ENCODE assay signal across 33 cellular contexts in the genomic region with DNA sequence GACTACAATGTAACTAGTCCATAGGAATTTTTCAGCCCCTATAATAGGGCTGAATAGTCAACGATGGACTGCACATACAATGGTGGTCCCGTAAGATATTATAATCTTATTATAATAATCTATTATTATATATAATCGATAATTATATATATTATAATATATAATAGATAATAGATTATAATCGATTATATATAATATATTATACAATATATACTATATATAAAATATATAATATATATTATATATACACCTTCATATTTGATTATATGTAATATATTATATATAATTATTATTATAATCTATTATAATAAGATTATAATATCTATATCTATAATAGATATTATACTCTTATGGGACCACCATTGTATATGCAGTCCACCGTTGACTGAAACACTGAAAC.
"Had no signal": no experiment of that assay in that cellular context is flagged by ENCODE, and none has a peak within 500 bp of the region (broad histone marks: within the 10 kb centered on the region; RNA-seq: fewer than 3 reads in every experiment).

No MANE protein-coding gene starts in this region.

- H3K27ac ChIP-seq: ascending aorta, breast epithelium, cardiac muscle cell, coronary artery, dorsolateral prefrontal cortex, gastrocnemius medialis had no signal

- H3K4me3 ChIP-seq: ascending aorta, breast epithelium, cardiac muscle cell, coronary artery, dorsolateral prefrontal cortex, gastrocnemius medialis had no signal

- H3K27me3 ChIP-seq: ascending aorta, breast epithelium, cardiac muscle cell, dorsolateral prefrontal cortex, gastrocnemius medialis had no signal

- H3K4me3 Mint-ChIP-seq: activated CD4-positive, alpha-beta memory T cell treated with anti-CD3 and anti-CD28 coated beads, Interleukin-2, amount 10 ng/mL, durations not matched to agents 7 days and 5 days; activated CD4-positive, alpha-beta T cell treated with anti-CD3 and anti-CD28 coated beads, Interleukin-2, amount 10 ng/mL, durations not matched to agents 7 days and 5 days; activated naive CD4-positive, alpha-beta T cell treated with anti-CD3 and anti-CD28 coated beads, Interleukin-2, amount 10 ng/mL, durations not matched to agents 7 days and 5 days; activated naive CD8-positive, alpha-beta T cell treated with anti-CD3 and anti-CD28 coated beads, Interleukin-2, amount 10 ng/mL, durations not matched to agents 7 days and 5 days; activated T-cell treated with anti-CD3 and anti-CD28 coated beads, Interleukin-2, amount 50 U/mL, for 24 hours; activated T-cell treated with anti-CD3 and anti-CD28 coated beads, Interleukin-2, amount 50 U/mL, for 72 hours; brain; dendritic cell treated with granulocyte-macrophage colony-stimulating factor and Interleukin-4, amounts not matched to agents 40 ng/mL and 50 ng/mL, for 4 days; endodermal cell; T-cell; T-helper 1 cell treated with Interleukin-12 subunit alpha and Interleukin-12 subunit beta and Interleukin-4 antibody, amounts not matched to agents 30 μg/mL and 1 μg/mL, for 36 hours; T-helper 2 cell treated with Interferon-gamma antibody and Interleukin-4, amounts not matched to agents 5 μg/mL and 100 μg/mL, for 36 hours had no signal

- H3K27ac Mint-ChIP-seq: activated CD4-positive, alpha-beta memory T cell treated with anti-CD3 and anti-CD28 coated beads, Interleukin-2, amount 10 ng/mL, durations not matched to agents 7 days and 5 days; activated naive CD4-positive, alpha-beta T cell treated with anti-CD3 and anti-CD28 coated beads, Interleukin-2, amount 10 ng/mL, durations not matched to agents 7 days and 5 days; activated naive CD4-positive, alpha-beta T cell treated with anti-CD3 and anti-CD28 coated beads, Interleukin-2, amount 50 U/mL, for 72 hours; activated T-cell treated with anti-CD3 and anti-CD28 coated beads, Interleukin-2, amount 50 U/mL, for 24 hours; activated T-cell treated with anti-CD3 and anti-CD28 coated beads, Interleukin-2, amount 50 U/mL, for 72 hours; dendritic cell treated with granulocyte-macrophage colony-stimulating factor and Interleukin-4, amounts not matched to agents 40 ng/mL and 50 ng/mL, for 4 days; endodermal cell; T-cell; T-helper 1 cell treated with Interleukin-12 subunit alpha and Interleukin-12 subunit beta and Interleukin-4 antibody, amounts not matched to agents 30 μg/mL and 1 μg/mL, for 36 hours; T-helper 2 cell treated with Interferon-gamma antibody and Interleukin-4, amounts not matched to agents 5 μg/mL and 100 μg/mL, for 36 hours had no signal

- H3K27me3 Mint-ChIP-seq: activated CD4-positive, alpha-beta memory T cell treated with anti-CD3 and anti-CD28 coated beads, Interleukin-2, amount 10 ng/mL, durations not matched to agents 7 days and 5 days; activated CD4-positive, alpha-beta T cell treated with anti-CD3 and anti-CD28 coated beads, Interleukin-2, amount 10 ng/mL, durations not matched to agents 7 days and 5 days; activated naive CD4-positive, alpha-beta T cell treated with anti-CD3 and anti-CD28 coated beads, Interleukin-2, amount 10 ng/mL, durations not matched to agents 7 days and 5 days; activated naive CD8-positive, alpha-beta T cell treated with anti-CD3 and anti-CD28 coated beads, Interleukin-2, amount 10 ng/mL, durations not matched to agents 7 days and 5 days; activated T-cell treated with anti-CD3 and anti-CD28 coated beads, Interleukin-2, amount 50 U/mL, for 24 hours; brain; dendritic cell treated with granulocyte-macrophage colony-stimulating factor and Interleukin-4, amounts not matched to agents 40 ng/mL and 50 ng/mL, for 4 days; T-cell had no signal

- H3K4me1 ChIP-seq: breast epithelium, gastrocnemius medialis had no signal

- H3K36me3 ChIP-seq: ascending aorta, breast epithelium, cardiac muscle cell, gastrocnemius medialis had no signal

- DNase-seq: activated CD4-positive, alpha-beta memory T cell treated with anti-CD3 and anti-CD28 coated beads, Interleukin-2, amount 10 ng/mL, durations not matched to agents 7 days and 5 days; activated CD4-positive, alpha-beta T cell treated with anti-CD3 and anti-CD28 coated beads for 1 hour; activated CD4-positive, alpha-beta T cell treated with anti-CD3 and anti-CD28 coated beads for 4 hours; activated CD4-positive, alpha-beta T cell treated with anti-CD3 and anti-CD28 coated beads, Interleukin-2, amount 10 ng/mL, durations not matched to agents 7 days and 5 days; activated CD4-positive, alpha-beta T cell treated with anti-CD3 and anti-CD28 coated beads, Interleukin-2, amount 50 U/mL, for 4 hours; activated CD8-positive, alpha-beta memory T cell treated with anti-CD3 and anti-CD28 coated beads, Interleukin-2, amount 50 U/mL, for 48 hours; activated gamma-delta T cell; activated naive CD4-positive, alpha-beta T cell; activated naive CD4-positive, alpha-beta T cell treated with anti-CD3 and anti-CD28 coated beads, Interleukin-2, amount 10 ng/mL, durations not matched to agents 7 days and 5 days; activated naive CD8-positive, alpha-beta T cell treated with anti-CD3 and anti-CD28 coated beads, Interleukin-2, amount 10 ng/mL, durations not matched to agents 7 days and 5 days; activated T-cell treated with anti-CD3 and anti-CD28 coated beads for 4 hours; activated T-cell treated with anti-CD3 and anti-CD28 coated beads, Interleukin-2, amount 50 U/mL, for 24 hours; activated T-cell treated with anti-CD3 and anti-CD28 coated beads, Interleukin-2, amount 50 U/mL, for 72 hours; central memory CD4-positive, alpha-beta T cell; cerebellar nuclear complex; dorsolateral prefrontal cortex; effector memory CD4-positive, alpha-beta T cell; endodermal cell; foreskin fibroblast; gastrocnemius medialis; SW 1271; T-cell; T1000 had no signal

- ATAC-seq: activated T-cell treated with anti-CD3 and anti-CD28 coated beads, Interleukin-2, amount 50 U/mL, for 72 hours; esophagus mucosa; gastrocnemius medialis; T-cell had no signal

- H3K9me3 ChIP-seq: ascending aorta, breast epithelium, gastrocnemius medialis had no signal
